1 cellular context compared by ENCODE assay signal in the genomic region with DNA sequence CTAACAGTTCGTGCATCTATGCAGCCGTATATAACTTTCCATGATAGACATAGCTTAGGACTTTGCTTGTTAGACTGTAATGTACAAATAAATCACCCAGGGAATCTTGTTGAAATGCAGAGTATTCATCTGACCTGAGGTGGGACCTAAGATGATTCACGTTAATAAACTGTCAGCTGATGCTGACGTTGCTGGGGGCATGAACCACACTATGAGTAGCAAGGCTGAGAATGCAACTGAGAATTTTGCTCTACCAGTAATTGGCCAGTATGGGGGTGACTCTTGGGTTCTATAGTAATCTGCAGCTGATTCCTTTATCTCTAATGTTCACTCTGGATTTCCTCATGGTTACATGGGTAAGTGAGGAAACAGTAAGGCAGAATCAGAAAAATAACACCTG.
TF ChIP-seq lines count a peak whose summit lies in the region.

No MANE protein-coding gene starts in this region.

TF ChIP-seq in IMR-90, 13 proteins besides CTCF, POLR2A, EP300 and RAD21:
- no peak for TF ChIP-seq RFX5 (IDR thresholded peaks at IDR 0.05; ENCODE audit: low read depth, low read length)
- TF ChIP-seq, protein P1, sequence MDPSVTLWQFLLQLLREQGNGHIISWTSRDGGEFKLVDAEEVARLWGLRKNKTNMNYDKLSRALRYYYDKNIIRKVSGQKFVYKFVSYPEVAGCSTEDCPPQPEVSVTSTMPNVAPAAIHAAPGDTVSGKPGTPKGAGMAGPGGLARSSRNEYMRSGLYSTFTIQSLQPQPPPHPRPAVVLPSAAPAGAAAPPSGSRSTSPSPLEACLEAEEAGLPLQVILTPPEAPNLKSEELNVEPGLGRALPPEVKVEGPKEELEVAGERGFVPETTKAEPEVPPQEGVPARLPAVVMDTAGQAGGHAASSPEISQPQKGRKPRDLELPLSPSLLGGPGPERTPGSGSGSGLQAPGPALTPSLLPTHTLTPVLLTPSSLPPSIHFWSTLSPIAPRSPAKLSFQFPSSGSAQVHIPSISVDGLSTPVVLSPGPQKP (IDR thresholded peaks at IDR 0.05; ENCODE audit: borderline replicate concordance, low read depth, low read length) = no peak
- no peak for TF ChIP-seq MXI1 (IDR thresholded peaks at IDR 0.05; ENCODE audit: borderline replicate concordance, low read depth, low read length)
- peak; percentile 14; the same call in 1 of the 2 replicates for TF ChIP-seq MAFK (IDR thresholded peaks at IDR 0.05; ENCODE audit: low read depth, low read length)
- TF ChIP-seq MAZ (IDR thresholded peaks at IDR 0.05; ENCODE audit: borderline replicate concordance, low read depth, low read length) = 0 out of 2 replicates have a peak, but pooled peaks have one; percentile 15
- no peak; the same call in 1 of the 2 replicates for TF ChIP-seq BHLHE40 (IDR thresholded peaks at IDR 0.05; ENCODE audit: low read depth, low read length)
- TF ChIP-seq, protein P2, sequence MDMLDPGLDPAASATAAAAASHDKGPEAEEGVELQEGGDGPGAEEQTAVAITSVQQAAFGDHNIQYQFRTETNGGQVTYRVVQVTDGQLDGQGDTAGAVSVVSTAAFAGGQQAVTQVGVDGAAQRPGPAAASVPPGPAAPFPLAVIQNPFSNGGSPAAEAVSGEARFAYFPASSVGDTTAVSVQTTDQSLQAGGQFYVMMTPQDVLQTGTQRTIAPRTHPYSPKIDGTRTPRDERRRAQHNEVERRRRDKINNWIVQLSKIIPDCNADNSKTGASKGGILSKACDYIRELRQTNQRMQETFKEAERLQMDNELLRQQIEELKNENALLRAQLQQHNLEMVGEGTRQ (IDR thresholded peaks at IDR 0.05; ENCODE audit: low read depth, low read length) = peak; percentile 78
- no peak for TF ChIP-seq SMC3 (IDR thresholded peaks at IDR 0.05; ENCODE audit: low read depth, low read length)
- peak; percentile 62; the same call in 1 of the 2 replicates for TF ChIP-seq CEBPB (IDR thresholded peaks at IDR 0.05; ENCODE audit: low read depth, low read length)
- TF ChIP-seq CHD1 (IDR thresholded peaks at IDR 0.05; ENCODE audit: low read depth, low read length) = no peak
- TF ChIP-seq RCOR1 (IDR thresholded peaks at IDR 0.05; ENCODE audit: insufficient replicate concordance, low read length) = no peak
- peak; percentile 89 for TF ChIP-seq FOS (IDR thresholded peaks at IDR 0.05; ENCODE audit: low read depth, low read length)
- TF ChIP-seq NFE2L2 (IDR thresholded peaks at IDR 0.05; ENCODE audit: low read depth, low read length) = no peak
